2 cellular contexts compared by ENCODE assay signal in genomic region chr14:34766060-34766459, GRCh38.
TF ChIP-seq lines count a peak whose summit lies in the region.

No MANE protein-coding gene starts in this region.

TF ChIP-seq in A549, 52 proteins besides CTCF, POLR2A, EP300 and RAD21 (continued from another document):
- no peak for TF ChIP-seq MAX (IDR thresholded peaks at IDR 0.05)
- TF ChIP-seq HDAC2 (IDR thresholded peaks at IDR 0.05): no peak
- no peak for TF ChIP-seq PHF8 (IDR thresholded peaks at IDR 0.05; ENCODE audit: borderline replicate concordance, low read depth)
- TF ChIP-seq MAFK (IDR thresholded peaks at IDR 0.05; ENCODE audit: partially characterized antibody): no peak
- TF ChIP-seq FOSB (CRISPR knock-in tag; IDR thresholded peaks at IDR 0.05): no peak
- no peak for TF ChIP-seq ATOH8 (CRISPR knock-in tag; IDR thresholded peaks at IDR 0.05; ENCODE audit: low read depth)
- no peak for TF ChIP-seq MAZ (IDR thresholded peaks at IDR 0.05; ENCODE audit: borderline replicate concordance, low read depth, low read length)
- TF ChIP-seq ESRRA (IDR thresholded peaks at IDR 0.05; ENCODE audit: borderline replicate concordance, low read length): no peak

TF ChIP-seq in SK-N-SH treated with all-trans-retinoic acid at 6 μM for 48 hours, 23 proteins besides CTCF, POLR2A, EP300 and RAD21 (continued from another document):
- TF ChIP-seq, protein P1, sequence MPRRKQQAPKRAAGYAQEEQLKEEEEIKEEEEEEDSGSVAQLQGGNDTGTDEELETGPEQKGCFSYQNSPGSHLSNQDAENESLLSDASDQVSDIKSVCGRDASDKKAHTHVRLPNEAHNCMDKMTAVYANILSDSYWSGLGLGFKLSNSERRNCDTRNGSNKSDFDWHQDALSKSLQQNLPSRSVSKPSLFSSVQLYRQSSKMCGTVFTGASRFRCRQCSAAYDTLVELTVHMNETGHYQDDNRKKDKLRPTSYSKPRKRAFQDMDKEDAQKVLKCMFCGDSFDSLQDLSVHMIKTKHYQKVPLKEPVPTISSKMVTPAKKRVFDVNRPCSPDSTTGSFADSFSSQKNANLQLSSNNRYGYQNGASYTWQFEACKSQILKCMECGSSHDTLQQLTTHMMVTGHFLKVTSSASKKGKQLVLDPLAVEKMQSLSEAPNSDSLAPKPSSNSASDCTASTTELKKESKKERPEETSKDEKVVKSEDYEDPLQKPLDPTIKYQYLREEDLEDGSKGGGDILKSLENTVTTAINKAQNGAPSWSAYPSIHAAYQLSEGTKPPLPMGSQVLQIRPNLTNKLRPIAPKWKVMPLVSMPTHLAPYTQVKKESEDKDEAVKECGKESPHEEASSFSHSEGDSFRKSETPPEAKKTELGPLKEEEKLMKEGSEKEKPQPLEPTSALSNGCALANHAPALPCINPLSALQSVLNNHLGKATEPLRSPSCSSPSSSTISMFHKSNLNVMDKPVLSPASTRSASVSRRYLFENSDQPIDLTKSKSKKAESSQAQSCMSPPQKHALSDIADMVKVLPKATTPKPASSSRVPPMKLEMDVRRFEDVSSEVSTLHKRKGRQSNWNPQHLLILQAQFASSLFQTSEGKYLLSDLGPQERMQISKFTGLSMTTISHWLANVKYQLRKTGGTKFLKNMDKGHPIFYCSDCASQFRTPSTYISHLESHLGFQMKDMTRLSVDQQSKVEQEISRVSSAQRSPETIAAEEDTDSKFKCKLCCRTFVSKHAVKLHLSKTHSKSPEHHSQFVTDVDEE (CRISPR knock-in tag; IDR thresholded peaks at IDR 0.05): no peak
- no peak for TF ChIP-seq ZNF8 (CRISPR knock-in tag; IDR thresholded peaks at IDR 0.05)
- no peak for TF ChIP-seq ZFP30 (CRISPR knock-in tag; IDR thresholded peaks at IDR 0.05)
- no peak for TF ChIP-seq CREB5 (CRISPR knock-in tag; IDR thresholded peaks at IDR 0.05; ENCODE audit: low read depth)
- no peak for TF ChIP-seq ARNTL (CRISPR knock-in tag; IDR thresholded peaks at IDR 0.05; ENCODE audit: borderline replicate concordance, low read depth)
- TF ChIP-seq TCF4 (CRISPR knock-in tag; IDR thresholded peaks at IDR 0.05; ENCODE audit: borderline replicate concordance): no peak
- no peak for TF ChIP-seq ESRRG (CRISPR knock-in tag; IDR thresholded peaks at IDR 0.05)
- no peak for TF ChIP-seq RARB (CRISPR knock-in tag; IDR thresholded peaks at IDR 0.05)
